ENCODE assay signal across 8 cellular contexts in genomic region chr15:43514241-43515057, GRCh38. TPM values are rescaled to one million over a fixed set of nuclear protein-coding genes. Genes with fewer than 3 reads are reported as not detected.
DNase-seq lines count a peak whose midpoint lies in the region; ATAC-seq, FAIRE-seq and TF ChIP-seq lines count a peak whose summit lies in the region.

No MANE protein-coding gene starts in this region.

- H3K9me3 ChIP-seq in A549 (no peaks in the 10 kb centered on the region), OCI-LY1 (ENCODE audit: low read length) (no peaks in the 10 kb centered on the region), colonic mucosa (no peaks in the 10 kb centered on the region)

- no peaks in the 10 kb centered on the region for H4K20me1 ChIP-seq in OCI-LY1 (ENCODE audit: insufficient read depth, low read length)

- no peak overlapping the region for H2AFZ ChIP-seq in OCI-LY1 (ENCODE audit: low read length)

- H3F3A ChIP-seq in OCI-LY1 (ENCODE audit: insufficient read depth, low read length) = no peaks in the 10 kb centered on the region

- intact Hi-C loops in colonic mucosa (cut with DNase I) = no loop called here

- H3K4me1 ChIP-seq in A549 (peaks cover 12% of the 10 kb centered on the region), OCI-LY1 (ENCODE audit: insufficient read depth, low read length, severe bottlenecking) (peaks cover 48% of the 10 kb centered on the region), colonic mucosa (peaks cover 9% of the 10 kb centered on the region)

- FAIRE-seq in A549 (lab: Jason Lieb, UNC) = no peak

- no peak for TF ChIP-seq EP300 in A549 (IDR thresholded peaks at IDR 0.05)

- H3K9ac ChIP-seq in OCI-LY1 (ENCODE audit: low read length) = no peak overlapping the region
- H3K9ac ChIP-seq in colonic mucosa (ENCODE audit: low read depth in 2 of 2, low read length in 2 of 2) = no peak overlapping the region

- H3K36me3 ChIP-seq in OCI-LY1 (ENCODE audit: insufficient read depth, low read length) (no peaks in the 10 kb centered on the region), colonic mucosa (no peaks in the 10 kb centered on the region)

- ATAC-seq in A549 = no peak

- TF ChIP-seq RAD21 in A549 (conservative IDR thresholded peaks at IDR 0.05 in 1 of 2, IDR thresholded peaks at IDR 0.05 in 1 of 2) = peak; percentile 32 to 43; a peak in 2 of 5 replicates

- H3K4me3 ChIP-seq in A549 = no peak overlapping the region
- no peak overlapping the region for H3K4me3 ChIP-seq in OCI-LY1 (ENCODE audit: low read depth, low read length, poor library complexity, severe bottlenecking)
- H3K4me3 ChIP-seq in colonic mucosa = no peak overlapping the region

- TF ChIP-seq CTCF in A549 (IDR thresholded peaks at IDR 0.05) = peak; percentile 43
- TF ChIP-seq CTCF in GM10266 (IDR thresholded peaks at IDR 0.05; ENCODE audit: control insufficient read depth, insufficient read depth, low read depth, missing control alignments) = peak; percentile 59
- TF ChIP-seq CTCF in OCI-LY1 (IDR thresholded peaks at IDR 0.05; ENCODE audit: low read length) = peak; percentile 86
- TF ChIP-seq CTCF in colonic mucosa (IDR thresholded peaks at IDR 0.05) = peak; percentile 59

- POLR2A ChIA-PET in A549 (lab: Yijun Ruan, JAX) = no interaction called here

- CTCF ChIA-PET in A549 (lab: Yijun Ruan, JAX) = interaction anchor here (0.6 to 6.3 kb wide), 11 partner anchors 8 to 159 kb away, joined by 3 to 30 read pairs (median 3); partner anchors contain the start of gene TP53BP1

- H3K79me2 ChIP-seq in OCI-LY1 (ENCODE audit: insufficient read depth, low read length) = no peaks in the 10 kb centered on the region

- 49% methylated on average over 4 of the region's 4 CpGs for WGBS in A549 (ENCODE audit: missing lambda C conversion rate)

- H3K9me2 ChIP-seq in OCI-LY1 (ENCODE audit: low read depth, low read length) = no peaks in the 10 kb centered on the region

- DNase-seq in A549 (ENCODE audit: low read depth in 1 of 2, low spot score in 1 of 2) (no peak), GM10266 (ENCODE audit: extremely low spot score) (peak; percentile 35), colonic mucosa (peak; percentile 27), myocyte (ENCODE audit: low read depth) (peak; percentile 97), HPDE6-E6E7 (ENCODE audit: extremely low spot score) (no peak), GM19240 (ENCODE audit: insufficient read length, low spot score) (no peak), iPS-NIHi11 (ENCODE audit: low spot score) (no peak)

- H3K27me3 ChIP-seq in OCI-LY1 (ENCODE audit: insufficient read depth, low read length) (peaks cover 6% of the 10 kb centered on the region; the same call in 1 of the 2 replicates), colonic mucosa (no peaks in the 10 kb centered on the region)

- H3K27ac ChIP-seq in A549 (no peak overlapping the region), OCI-LY1 (ENCODE audit: low read depth, low read length, poor library complexity, severe bottlenecking) (no peak overlapping the region), colonic mucosa (no peak overlapping the region)

- H3K4me2 ChIP-seq in A549 = no peak overlapping the region
- H3K4me2 ChIP-seq in OCI-LY1 (ENCODE audit: low read length) = no peak overlapping the region

- TF ChIP-seq POLR2A in A549 (IDR thresholded peaks at IDR 0.05; ENCODE audit: low read length) = no peak

TF ChIP-seq in A549, 52 proteins besides CTCF, POLR2A, EP300 and RAD21:
- TF ChIP-seq SREBF2 (IDR thresholded peaks at IDR 0.05) (no peak), NPAS2 (CRISPR knock-in tag; IDR thresholded peaks at IDR 0.05; ENCODE audit: borderline replicate concordance) (no peak), ATOH8 (CRISPR knock-in tag; IDR thresholded peaks at IDR 0.05; ENCODE audit: low read depth) (no peak), TP53 (CRISPR knock-in tag; IDR thresholded peaks at IDR 0.05) (no peak), JUNB (IDR thresholded peaks at IDR 0.05) (no peak)

RNA-seq across cellular contexts. Expression of gene MAP1A, which starts 3.0 kb away (rescaled TPM):
- 0.43 and 0.48 TPM in 2 replicates for polyA plus RNA-seq in A549 (2011; rRNA removed)
- polyA plus RNA-seq in A549 (2012; cell fraction: cytosol; rRNA removed) = 0.32 and 0.36 TPM in 2 replicates
- polyA plus RNA-seq in A549 (2012; cell fraction: nucleus; rRNA removed) = 0.73 and 1.0 TPM in 2 replicates
- polyA plus RNA-seq in A549 (2017; fragmentation: RNase III; extraction: RNeasy Plus Mini Kit Qiagen cat#74134 plus additional on column Dnase treatment) = 0.46 to 0.54 TPM (median 0.52 TPM) in 3 replicates
- 2.1 and 2.2 TPM in 2 replicates for polyA minus RNA-seq in A549 (2011; rRNA and poly(A)+ RNA removed)
- 1 to 10 TPM; 1.9 to 5.6 TPM for total RNA-seq in colonic mucosa
- total RNA-seq in myocyte = 332 and 364 TPM in 2 replicates
- 158 TPM for polyA plus RNA-seq in myocyte (2012)

RNA-seq across cellular contexts. Expression of gene TP53BP1, which starts 21.5 kb away (rescaled TPM):
- 49.8 and 56.4 TPM in 2 replicates for polyA plus RNA-seq in A549 (2011; rRNA removed)
- polyA plus RNA-seq in A549 (2012; cell fraction: cytosol; rRNA removed) = 15.0 and 15.7 TPM in 2 replicates
- 23.5 and 30.8 TPM in 2 replicates for polyA plus RNA-seq in A549 (2012; cell fraction: nucleus; rRNA removed)
- 20.0 to 25.6 TPM (median 25.0 TPM) in 3 replicates for polyA plus RNA-seq in A549 (2017; fragmentation: RNase III; extraction: RNeasy Plus Mini Kit Qiagen cat#74134 plus additional on column Dnase treatment)
- 66.5 and 99.2 TPM in 2 replicates for polyA minus RNA-seq in A549 (2011; rRNA and poly(A)+ RNA removed)
- total RNA-seq in colonic mucosa = 10 to 100 TPM; 27.7 to 31.4 TPM
- total RNA-seq in myocyte = 74.8 and 86.4 TPM in 2 replicates
- 53.2 TPM for polyA plus RNA-seq in myocyte (2012)

Comparison
In these comparisons a context has a peak if more than half of its experiments do, and no peak if none do; other contexts are left out.
1. DNase-seq: peak in GM10266 (single experiment), colonic mucosa (single experiment) and myocyte (single experiment); none in A549 (0 of 2), HPDE6-E6E7 (single experiment), GM19240 (single experiment) and iPS-NIHi11 (single experiment).
2. RNA of gene MAP1A, which starts 3.0 kb away (total RNA-seq): 332 to 364 TPM in myocyte; 1.9 to 5.6 TPM in colonic mucosa; every median in the first group is over 10 times any median in the second.
3. Peak in every context shown above with its lines, with median percentiles within 50 percentile points of each other: CTCF ChIP-seq.